ENCODE assay signal across 21 cellular contexts in the genomic region with DNA sequence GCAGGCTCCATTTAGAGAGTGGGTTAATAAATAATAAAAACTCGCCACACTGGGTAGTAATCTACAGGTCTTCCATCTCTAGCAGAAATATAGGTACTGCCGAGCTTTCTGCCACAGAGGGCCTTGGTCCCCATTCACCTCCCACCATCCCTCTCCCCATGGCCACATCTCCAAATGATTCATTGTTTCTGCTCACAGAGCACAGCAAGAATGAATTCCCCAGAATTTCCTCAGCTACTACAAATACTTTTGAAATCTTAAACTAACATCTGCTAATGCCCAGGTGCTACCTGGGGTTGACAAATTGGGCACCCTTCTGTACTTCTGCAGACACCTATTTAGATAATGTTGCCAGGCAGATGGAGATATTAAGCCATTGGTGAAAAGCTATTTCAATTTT. TPM values are rescaled to one million over a fixed set of nuclear protein-coding genes. Genes with fewer than 3 reads are reported as not detected.
"Had no signal": no experiment of that assay in that cellular context is flagged by ENCODE, and none has a peak within 500 bp of the region (broad histone marks: within the 10 kb centered on the region; RNA-seq: fewer than 3 reads in every experiment).

No MANE protein-coding gene starts in this region.

- H3K4me1 Mint-ChIP-seq: central memory CD8-positive, alpha-beta T cell had no signal

- H3K27ac ChIP-seq: colonic mucosa, left lung, parathyroid adenoma, SJCRH30, tibial nerve, WERI-Rb-1 had no signal

- FAIRE-seq: keratinocyte, urothelium cell line had no signal

- DNase-seq: activated CD4-positive, alpha-beta T cell treated with anti-CD3 and anti-CD28 coated beads for 1 hour; activated naive CD4-positive, alpha-beta T cell; aorta; colonic mucosa; endodermal cell; foreskin melanocyte; left lung; stimulated activated CD4-positive, alpha-beta T cell treated with anti-CD3 and anti-CD28 coated beads, Interleukin-4, amount 100 ng/mL, for 24 hours; stimulated activated naive CD4-positive, alpha-beta T cell; WERI-Rb-1 had no signal

- ATAC-seq: left lung, sciatic nerve had no signal

- H2AFZ ChIP-seq: parathyroid adenoma had no signal

- H3K27me3 Mint-ChIP-seq: central memory CD8-positive, alpha-beta T cell had no signal

- H3K4me3 ChIP-seq: colonic mucosa, left lung, SJCRH30, smooth muscle cell, tibial nerve had no signal

- H3K9me3 Mint-ChIP-seq: central memory CD8-positive, alpha-beta T cell; endodermal cell; nephron; T-helper 1 cell treated with Interleukin-12 subunit alpha and Interleukin-12 subunit beta and Interleukin-4 antibody, amounts not matched to agents 30 μg/mL and 1 μg/mL, for 36 hours had no signal

- H3K79me2 ChIP-seq: parathyroid adenoma had no signal

- H3K4me3 Mint-ChIP-seq: central memory CD8-positive, alpha-beta T cell; endodermal cell; mesothelial cell of epicardium; T-helper 1 cell treated with Interleukin-12 subunit alpha and Interleukin-12 subunit beta and Interleukin-4 antibody, amounts not matched to agents 30 μg/mL and 1 μg/mL, for 36 hours had no signal

- H3K36me3 ChIP-seq: colonic mucosa, left lung, SJCRH30, tibial nerve, WERI-Rb-1 had no signal

- H3K27me3 ChIP-seq: colonic mucosa, left lung, SJCRH30, tibial nerve had no signal

- H3K4me2 ChIP-seq: smooth muscle cell had no signal

- H3K36me3 Mint-ChIP-seq: mesothelial cell of epicardium had no signal

- H3K27ac Mint-ChIP-seq: endodermal cell; mesothelial cell of epicardium; T-helper 1 cell treated with Interleukin-12 subunit alpha and Interleukin-12 subunit beta and Interleukin-4 antibody, amounts not matched to agents 30 μg/mL and 1 μg/mL, for 36 hours had no signal

- H3K9me3 ChIP-seq: colonic mucosa, left lung, SJCRH30, tibial nerve had no signal

- H3K9ac ChIP-seq: parathyroid adenoma had no signal

- H3K4me1 ChIP-seq: colonic mucosa, left lung, parathyroid adenoma, tibial nerve had no signal

RNA-seq across cellular contexts. Expression of a gene that starts 5.1 kb away (rescaled TPM):
- total RNA-seq: smooth muscle cell had no signal
